In genomic region chr19:46289724-46290619, GRCh38 we compare ENCODE assay signal across 19 cellular contexts. TPM values are rescaled to one million over a fixed set of nuclear protein-coding genes. Genes with fewer than 3 reads are reported as not detected.
DNase-seq lines count a peak whose midpoint lies in the region; ATAC-seq and TF ChIP-seq lines count a peak whose summit lies in the region.
"Had no signal": no experiment of that assay in that cellular context is flagged by ENCODE, and none has a peak within 500 bp of the region (broad histone marks: within the 10 kb centered on the region; RNA-seq: fewer than 3 reads in every experiment).

No MANE protein-coding gene starts in this region.

- H2AFZ ChIP-seq in mammary epithelial cell (ENCODE audit: low read depth, low read length) (no peak overlapping the region), mesenchymal stem cell (ENCODE audit: low read depth, low read length) (no peak overlapping the region)

- ATAC-seq in heart right ventricle (no peak), Right ventricle myocardium superior (ENCODE audit: poor library complexity) (no peak)
- ATAC-seq: activated naive CD8-positive, alpha-beta T cell treated with anti-CD3 and anti-CD28 coated beads, Interleukin-2, amount 50 U/mL, for 24 hours had no signal

- H2BK5ac ChIP-seq in mesenchymal stem cell (ENCODE audit: low read depth, low read length, poor library complexity, severe bottlenecking): peak overlapping the region; percentile 20

- H3K27me3 ChIP-seq in heart right ventricle: no peaks in the 10 kb centered on the region
- H3K27me3 ChIP-seq in mammary epithelial cell (ENCODE audit: insufficient read depth, low read length): no peaks in the 10 kb centered on the region
- no peaks in the 10 kb centered on the region for H3K27me3 ChIP-seq in mesenchymal stem cell (ENCODE audit: control insufficient read depth in 1 of 2, insufficient read depth in 1 of 2, low read length in 2 of 2)
- no peaks in the 10 kb centered on the region for H3K27me3 ChIP-seq in thyroid gland
- H3K27me3 ChIP-seq: BLaER1 treated with 17β-estradiol and CSF1 and Interleukin-3, amounts not matched to agents 10 nM and 100 nM had no signal

- no peaks in the 10 kb centered on the region for H3K79me1 ChIP-seq in mesenchymal stem cell (replicated peaks; ENCODE audit: low read length, poor library complexity, severe bottlenecking)

- peak overlapping the region; percentile 85 for H2AK5ac ChIP-seq in mesenchymal stem cell (ENCODE audit: low read length, severe bottlenecking)

- in situ Hi-C loops in mammary epithelial cell (cut with MboI; ENCODE audit: low sequenced_read_pairs in 2 of 2): loop anchor here (10.0 kb wide), 3 partner anchors 85 to 225 kb away; no protein-coding TSS in a partner anchor
- in situ Hi-C loops in GM13976 (cut with MboI; ENCODE audit: low sequenced_read_pairs, unreplicated experiment): no loop called here

- peak overlapping the region; percentile 98 for H2BK120ac ChIP-seq in mesenchymal stem cell (ENCODE audit: low read depth, low read length)

- peak overlapping the region; percentile 100 for H2BK12ac ChIP-seq in mesenchymal stem cell (ENCODE audit: low read length in 2 of 2)

- DNase-seq in heart right ventricle (no peak), Right ventricle myocardium superior (no peak), mammary epithelial cell (no peak), mesenchymal stem cell (no peak), thyroid gland (no peak), SIG-M5 treated with dmso at 0.1 percent for 504 hours (lab: John Stamatoyannopoulos, UW; ENCODE audit: unreplicated experiment) (no peak), glomerular visceral epithelial cell (ENCODE audit: extremely low spot score) (no peak), GM13976 (ENCODE audit: low spot score) (no peak)
- DNase-seq: activated CD4-positive, alpha-beta T cell treated with anti-CD3 and anti-CD28 coated beads for 36 hours; activated naive CD8-positive, alpha-beta T cell treated with anti-CD3 and anti-CD28 coated beads, Interleukin-2, amount 50 U/mL, for 24 hours; Calu3; MM.1S; NCI-H146; NCI-H526 treated with DMSO at 0.1 percent for 48 hours; SIG-M5; stimulated activated CD4-positive, alpha-beta T cell treated with anti-CD3 and anti-CD28 coated beads, Interleukin-12 subunit alpha, Interleukin-12 subunit beta, amount 100 ng/mL, for 4 hours had no signal

- peak overlapping the region; percentile 96 for H4K8ac ChIP-seq in mesenchymal stem cell (ENCODE audit: low read length)

- H3K4ac ChIP-seq in mesenchymal stem cell (ENCODE audit: low read depth in 1 of 2, low read length in 2 of 2): peak overlapping the region; percentile 96 to 98

- H3K18ac ChIP-seq in mesenchymal stem cell (ENCODE audit: low read depth in 1 of 2, low read length in 2 of 2): peak overlapping the region; percentile 99

- TF ChIP-seq POLR2A in thyroid gland (IDR thresholded peaks at IDR 0.05): no peak

- H3K4me2 ChIP-seq in mammary epithelial cell (ENCODE audit: insufficient read depth, low read depth, low read length) (peak overlapping the region; percentile 35), mesenchymal stem cell (ENCODE audit: low read length, poor library complexity, severe bottlenecking) (no peak overlapping the region)

- no peak for TF ChIP-seq CTCF in heart right ventricle (IDR thresholded peaks at IDR 0.05)
- TF ChIP-seq CTCF in mammary epithelial cell (conservative IDR thresholded peaks at IDR 0.05 in 1 of 2, IDR thresholded peaks at IDR 0.05 in 1 of 2; ENCODE audit: extremely low read depth in 1 of 2, insufficient read depth in 1 of 2, low read depth in 1 of 2, low read length in 2 of 2): no peak
- TF ChIP-seq CTCF in thyroid gland (IDR thresholded peaks at IDR 0.05): no peak
- TF ChIP-seq CTCF in GM13976 (IDR thresholded peaks at IDR 0.05; ENCODE audit: borderline replicate concordance, control extremely low read depth, extremely low read depth, insufficient read depth, missing control alignments): no peak

- peak overlapping the region; percentile 95 for H4K91ac ChIP-seq in mesenchymal stem cell (ENCODE audit: low read length)

- H2BK15ac ChIP-seq in mesenchymal stem cell (ENCODE audit: low read depth, poor library complexity, severe bottlenecking): peak overlapping the region; percentile 91

- H3K9me3 ChIP-seq in heart right ventricle (peaks cover 0 to 22% (median 10%) of the 10 kb centered on the region in 11 donors), mammary epithelial cell (replicated peaks; ENCODE audit: insufficient read depth, low read length) (peaks cover 13% of the 10 kb centered on the region), mesenchymal stem cell (ENCODE audit: control insufficient read depth, low read length) (peaks cover 11% of the 10 kb centered on the region), thyroid gland (no peaks in the 10 kb centered on the region)
- H3K9me3 ChIP-seq: prostate gland had no signal

- dilution Hi-C loops in mammary epithelial cell (cut with HindIII; ENCODE audit: low sequenced_read_pairs): no loop called here

- no peak overlapping the region for H3K23ac ChIP-seq in mesenchymal stem cell (ENCODE audit: low read length in 2 of 2)

- H3K4me1 ChIP-seq in heart right ventricle (peaks cover 0 to 14% (median 8%) of the 10 kb centered on the region in 9 donors), mammary epithelial cell (ENCODE audit: insufficient read depth, low read length) (peaks cover 10% of the 10 kb centered on the region), mesenchymal stem cell (ENCODE audit: control insufficient read depth, insufficient read depth, low read depth, low read length) (peaks cover 6% of the 10 kb centered on the region), thyroid gland (no peaks in the 10 kb centered on the region)
- H3K4me1 ChIP-seq: prostate gland had no signal

- peak overlapping the region; percentile 59 to 95 (median 68) for H3K27ac ChIP-seq in heart right ventricle
- H3K27ac ChIP-seq in mammary epithelial cell (ENCODE audit: insufficient read depth, low read depth, low read length): no peak overlapping the region
- H3K27ac ChIP-seq in mesenchymal stem cell (ENCODE audit: low read length, poor library complexity, severe bottlenecking): peak overlapping the region; percentile 83
- H3K27ac ChIP-seq in thyroid gland: peak overlapping the region in 2 of 3 donors; percentile 10 to 40
- H3K27ac ChIP-seq: BLaER1 treated with 17β-estradiol and CSF1 and Interleukin-3, amounts not matched to agents 10 nM and 100 nM; prostate gland had no signal

- H4K20me1 ChIP-seq in mammary epithelial cell (ENCODE audit: insufficient read depth, low read length): no peaks in the 10 kb centered on the region
- H4K20me1 ChIP-seq: BLaER1 treated with 17β-estradiol and CSF1 and Interleukin-3, amounts not matched to agents 10 nM and 100 nM had no signal

- intact Hi-C loops in heart right ventricle (cut with DNase I): loop anchor here in 5 of 10 donors (10.0 kb wide), 2 partner anchors 105 to 225 kb away; no protein-coding TSS in a partner anchor
- intact Hi-C loops in Right ventricle myocardium superior (cut with DNase I): loop anchor here (10.0 kb wide), 1 partner anchor 225 kb away; no protein-coding TSS in a partner anchor
- intact Hi-C loops in mammary epithelial cell (cut with micrococcal nuclease): no loop called here
- intact Hi-C loops in thyroid gland (cut with DNase I): loop anchor here (10.0 kb wide), 3 partner anchors 55 to 195 kb away; partner anchors contain the start of gene PPP5C

- no TSS peak for BruUV-seq in mammary epithelial cell (replicated peaks; lab: Mats Ljungman, UMichigan)

- 58 to 71% methylated on average over 4 of the region's 4 CpGs for WGBS in heart right ventricle, 2 donors
- WGBS in mammary epithelial cell (ENCODE audit: low coverage, missing lambda C conversion rate): 67% methylated on average over 4 of the region's 4 CpGs
- 82% methylated on average over 4 of the region's 4 CpGs for WGBS in mesenchymal stem cell
- WGBS in thyroid gland, 2 donors: 58 to 64% methylated on average over 4 of the region's 4 CpGs

- no peaks in the 10 kb centered on the region for H3K79me2 ChIP-seq in mammary epithelial cell (ENCODE audit: insufficient read depth, low read length)

- CTCF ChIA-PET in mammary epithelial cell (lab: Charles Lee; ENCODE audit: low non-redundant PET): interaction anchor here (0.6 to 1.4 kb wide), 3 partner anchors 161 to 247 kb away, joined by 3 to 5 read pairs (median 4); no protein-coding TSS in a partner anchor

- no peaks in the 10 kb centered on the region for H3K36me3 ChIP-seq in heart right ventricle
- no peaks in the 10 kb centered on the region for H3K36me3 ChIP-seq in mammary epithelial cell (ENCODE audit: insufficient read depth, low read length)
- no peaks in the 10 kb centered on the region for H3K36me3 ChIP-seq in mesenchymal stem cell (ENCODE audit: control insufficient read depth in 1 of 2, insufficient read depth in 2 of 2, low read depth in 1 of 2, low read length in 2 of 2)
- no peaks in the 10 kb centered on the region for H3K36me3 ChIP-seq in thyroid gland
- H3K36me3 ChIP-seq: BLaER1 treated with 17β-estradiol and CSF1 and Interleukin-3, amounts not matched to agents 10 nM and 100 nM; prostate gland had no signal

- no peak overlapping the region for H3K9ac ChIP-seq in mammary epithelial cell (ENCODE audit: insufficient read depth, low read length)
- H3K9ac ChIP-seq in mesenchymal stem cell (ENCODE audit: low read length): no peak overlapping the region
- H3K9ac ChIP-seq: BLaER1 treated with 17β-estradiol and CSF1 and Interleukin-3, amounts not matched to agents 10 nM and 100 nM had no signal

- H3K4me3 ChIP-seq in heart right ventricle (no peak overlapping the region), mammary epithelial cell (replicated peaks in 1 of 3; ENCODE audit: insufficient read depth in 1 of 3, low read depth in 2 of 3, low read length in 3 of 3) (no peak overlapping the region), mesenchymal stem cell (ENCODE audit: insufficient read depth in 1 of 2, low read depth in 1 of 2, low read length in 2 of 2) (no peak overlapping the region), thyroid gland (replicated peaks in 1 of 3) (no peak overlapping the region)
- H3K4me3 ChIP-seq: BLaER1 treated with 17β-estradiol and CSF1 and Interleukin-3, amounts not matched to agents 10 nM and 100 nM; prostate gland had no signal

- H3K14ac ChIP-seq in mesenchymal stem cell (ENCODE audit: low read length in 2 of 2): peak overlapping the region in 1 of 2 experiments; percentile 87

RNA-seq across cellular contexts. Expression of gene HIF3A, which starts 6.9 kb away (rescaled TPM):
- total RNA-seq in heart right ventricle (100 to 1,000 TPM in 1 of 10 donors, 10 to 100 TPM in 9; 22.7 to 141 (median 46.4) TPM), Right ventricle myocardium superior (73.1 TPM), mammary epithelial cell (not detected), thyroid gland (10 to 100 TPM; 49.1 to 88.3 (median 66.0) TPM)
- polyA plus RNA-seq in heart right ventricle (100 to 1,000 TPM in 1 of 2 donors, 10 to 100 TPM in 1; 49.3 to 204 TPM), mammary epithelial cell (0.05 TPM)
- polyA minus RNA-seq in mammary epithelial cell: not detected
- 24.9 TPM for polyA plus RNA-seq in mesenchymal stem cell (2013, experiment 1 of 2)
- 20.6 TPM for polyA plus RNA-seq in mesenchymal stem cell (2013, experiment 2 of 2)
- total RNA-seq: activated CD4-positive, alpha-beta T cell treated with anti-CD3 and anti-CD28 coated beads for 36 hours; activated T-helper 2 cell treated with anti-CD3 and anti-CD28 coated beads, Interferon-gamma antibody, Interleukin-2, Interleukin-4, amounts not matched to agents 10 μg/mL and 5 μg/mL and 100 μg/mL, durations not matched to agents 14 hours and 24 hours and 36 hours had no signal

RNA-seq across cellular contexts. Expression of gene PPP5C, which starts 56.9 kb away (rescaled TPM):
- total RNA-seq in heart right ventricle (10 to 100 TPM; 69.9 to 89.5 (median 76.5) TPM), Right ventricle myocardium superior (69.5 TPM), mammary epithelial cell (10 to 100 TPM; 49.0 to 69.7 TPM), thyroid gland (100 to 1,000 TPM in 1 of 4 donors, 10 to 100 TPM in 3; 63.3 to 112 (median 80.7) TPM)
- polyA plus RNA-seq in heart right ventricle (10 to 100 TPM; 51.6 to 80.3 TPM), mammary epithelial cell (116 TPM)
- 245 TPM for polyA minus RNA-seq in mammary epithelial cell
- polyA plus RNA-seq in mesenchymal stem cell (2013, experiment 1 of 2): 67.1 TPM
- 63.7 TPM for polyA plus RNA-seq in mesenchymal stem cell (2013, experiment 2 of 2)

Comparison
In these comparisons a context has a peak if more than half of its experiments do, and no peak if none do; other contexts are left out.
1. RNA of gene HIF3A, which starts 6.9 kb away (total RNA-seq): 49.1 to 88.3 TPM in thyroid gland, 73.1 TPM in Right ventricle myocardium superior (single experiment) and 22.7 to 141 TPM in heart right ventricle; not detected in mammary epithelial cell; every median in the first group is over 10 times any median in the second.